In the genomic region with DNA sequence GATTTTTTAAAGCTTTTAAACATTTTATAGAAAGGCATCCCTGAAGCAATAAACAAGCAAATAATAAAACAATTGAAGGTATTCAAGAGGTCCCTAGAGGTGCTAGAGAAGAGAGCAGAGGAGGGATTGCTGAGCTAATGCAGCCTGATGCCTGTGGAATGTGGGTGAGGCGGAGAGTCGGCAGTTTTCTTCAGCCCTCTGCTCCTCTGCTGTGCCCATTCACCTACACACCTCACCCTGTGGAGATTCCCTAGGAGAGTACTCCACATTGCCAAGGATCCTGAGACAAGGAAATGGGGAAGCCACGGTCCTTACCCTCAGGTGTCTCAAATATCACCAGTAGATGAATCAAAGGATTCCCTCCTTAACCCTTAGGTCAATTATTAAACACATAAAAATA, we compare ENCODE assay signal across 17 cellular contexts.
"Had no signal": no experiment of that assay in that cellular context is flagged by ENCODE, and none has a peak within 500 bp of the region (broad histone marks: within the 10 kb centered on the region; RNA-seq: fewer than 3 reads in every experiment).

No MANE protein-coding gene starts in this region.

- DNase-seq: activated CD4-positive, alpha-beta T cell treated with anti-CD3 and anti-CD28 coated beads for 4 hours; activated naive CD4-positive, alpha-beta T cell treated with Interleukin-2 at 50 U/mL for 16 hours; activated naive CD8-positive, alpha-beta T cell treated with anti-CD3 and anti-CD28 coated beads, Interleukin-2, amount 50 U/mL, for 24 hours; central memory CD4-positive, alpha-beta T cell; effector CD8-positive, alpha-beta T cell; hippocampal formation; nephron progenitor cell; pancreas; stimulated activated CD4-positive, alpha-beta T cell treated with anti-CD3 and anti-CD28 coated beads, Interleukin-4, amount 100 ng/mL, for 1 hour; stimulated activated CD8-positive, alpha-beta memory T cell treated with anti-CD3 and anti-CD28 coated beads, Interleukin-4, amount 100 ng/mL, for 48 hours; stimulated activated naive CD8-positive, alpha-beta T cell treated with anti-CD3 and anti-CD28 coated beads, Interleukin-15, amount 100 ng/mL, for 72 hours; T-helper 1 cell had no signal

- H3K4me3 ChIP-seq: ascending aorta, coronary artery, pancreas, thoracic aorta had no signal

- H3K36me3 ChIP-seq: ascending aorta, pancreas, thoracic aorta had no signal

- H3K4me3 Mint-ChIP-seq: activated naive CD8-positive, alpha-beta T cell treated with anti-CD3 and anti-CD28 coated beads, Interleukin-2, amount 50 U/mL, for 24 hours; nephron progenitor cell; stimulated activated naive CD8-positive, alpha-beta T cell treated with anti-CD3 and anti-CD28 coated beads, Interleukin-15, amount 100 ng/mL, for 72 hours had no signal

- H3K4me1 Mint-ChIP-seq: activated naive CD8-positive, alpha-beta T cell treated with anti-CD3 and anti-CD28 coated beads, Interleukin-2, amount 50 U/mL, for 24 hours; stimulated activated naive CD8-positive, alpha-beta T cell treated with anti-CD3 and anti-CD28 coated beads, Interleukin-15, amount 100 ng/mL, for 72 hours had no signal

- ATAC-seq: activated naive CD8-positive, alpha-beta T cell treated with anti-CD3 and anti-CD28 coated beads, Interleukin-2, amount 50 U/mL, for 24 hours; pancreas; stimulated activated naive CD8-positive, alpha-beta T cell treated with anti-CD3 and anti-CD28 coated beads, Interleukin-15, amount 100 ng/mL, for 72 hours had no signal

- H3K9me3 ChIP-seq: ascending aorta, pancreas, thoracic aorta had no signal

- H3K27me3 Mint-ChIP-seq: stimulated activated naive CD8-positive, alpha-beta T cell treated with anti-CD3 and anti-CD28 coated beads, Interleukin-15, amount 100 ng/mL, for 72 hours had no signal

- H3K27ac ChIP-seq: ascending aorta, coronary artery, epithelial cell of prostate, pancreas, thoracic aorta, VCaP had no signal

- H3K4me1 ChIP-seq: ascending aorta, pancreas had no signal

- H3K27me3 ChIP-seq: ascending aorta, pancreas had no signal

- H3K9me3 Mint-ChIP-seq: activated naive CD8-positive, alpha-beta T cell treated with anti-CD3 and anti-CD28 coated beads, Interleukin-2, amount 50 U/mL, for 24 hours; nephron progenitor cell had no signal

- H3K27ac Mint-ChIP-seq: activated naive CD8-positive, alpha-beta T cell treated with anti-CD3 and anti-CD28 coated beads, Interleukin-2, amount 50 U/mL, for 24 hours; nephron progenitor cell; stimulated activated naive CD8-positive, alpha-beta T cell treated with anti-CD3 and anti-CD28 coated beads, Interleukin-15, amount 100 ng/mL, for 72 hours had no signal
